Comparison of ENCODE assay signal across 15 cellular contexts in genomic region chr4:74114234-74114633, GRCh38. TPM values are rescaled to one million over a fixed set of nuclear protein-coding genes. Genes with fewer than 3 reads are reported as not detected.
DNase-seq lines count a peak whose midpoint lies in the region; ATAC-seq, FAIRE-seq and TF ChIP-seq lines count a peak whose summit lies in the region.
"Had no signal": no experiment of that assay in that cellular context is flagged by ENCODE, and none has a peak within 500 bp of the region (broad histone marks: within the 10 kb centered on the region; RNA-seq: fewer than 3 reads in every experiment).

No MANE protein-coding gene starts in this region.

- H3K27ac Mint-ChIP-seq in T-helper 2 cell treated with Interferon-gamma antibody and Interleukin-4, amounts not matched to agents 5 μg/mL and 100 μg/mL, for 36 hours = no peak overlapping the region
- H3K27ac Mint-ChIP-seq: nephron had no signal

- peak; percentile 39 for ATAC-seq in RWPE2 (ENCODE audit: low read depth)
- ATAC-seq: heart left ventricle, left ventricle myocardium superior had no signal

- H3K9me3 Mint-ChIP-seq in T-helper 2 cell treated with Interferon-gamma antibody and Interleukin-4, amounts not matched to agents 5 μg/mL and 100 μg/mL, for 36 hours = no peaks in the 10 kb centered on the region
- H3K9me3 Mint-ChIP-seq: nephron had no signal

- H3K36me3 ChIP-seq in RWPE2 (ENCODE audit: low read depth) (0 out of 2 replicates have a peak, but pooled peaks cover 17% of the 10 kb centered on the region), small intestine (ENCODE audit: control insufficient read depth in 2 of 2, insufficient read depth in 2 of 2, low read length in 2 of 2) (no peaks in the 10 kb centered on the region)
- H3K36me3 ChIP-seq: heart left ventricle had no signal

- no peaks in the 10 kb centered on the region for H3K27me3 ChIP-seq in RWPE2 (ENCODE audit: insufficient read depth, poor library complexity, severe bottlenecking)
- no peaks in the 10 kb centered on the region for H3K27me3 ChIP-seq in small intestine (ENCODE audit: control insufficient read depth in 2 of 2, insufficient read depth in 2 of 2, low read length in 2 of 2)
- H3K27me3 ChIP-seq: heart left ventricle had no signal

- H3K9me3 ChIP-seq in RWPE2 (ENCODE audit: severe bottlenecking) = no peaks in the 10 kb centered on the region
- no peaks in the 10 kb centered on the region for H3K9me3 ChIP-seq in small intestine (ENCODE audit: control insufficient read depth, low read depth)
- H3K9me3 ChIP-seq: heart left ventricle had no signal

- H3K36me3 Mint-ChIP-seq in T-helper 2 cell treated with Interferon-gamma antibody and Interleukin-4, amounts not matched to agents 5 μg/mL and 100 μg/mL, for 36 hours (ENCODE audit: low read depth) = no peaks in the 10 kb centered on the region

- no peak overlapping the region for H3K4me3 Mint-ChIP-seq in T-helper 2 cell treated with Interferon-gamma antibody and Interleukin-4, amounts not matched to agents 5 μg/mL and 100 μg/mL, for 36 hours
- H3K4me3 Mint-ChIP-seq: nephron had no signal

- no peak for FAIRE-seq in small intestine (lab: Jason Lieb, UNC)

- peak overlapping the region; percentile 100 for H3K27ac ChIP-seq in RWPE2 (ENCODE audit: poor library complexity, severe bottlenecking)
- peak overlapping the region; percentile 99 for H3K27ac ChIP-seq in epithelial cell of prostate
- no peak overlapping the region for H3K27ac ChIP-seq in small intestine (ENCODE audit: low read depth in 1 of 2, low read length in 1 of 2)
- H3K27ac ChIP-seq: heart left ventricle had no signal

- H3K4me3 ChIP-seq in RWPE2 (ENCODE audit: severe bottlenecking) (peak overlapping the region; percentile 15), small intestine (ENCODE audit: low read depth in 1 of 2, low read length in 2 of 2) (no peak overlapping the region)
- H3K4me3 ChIP-seq: heart left ventricle had no signal

- H3K4me1 Mint-ChIP-seq in T-helper 2 cell treated with Interferon-gamma antibody and Interleukin-4, amounts not matched to agents 5 μg/mL and 100 μg/mL, for 36 hours (ENCODE audit: low read depth) = no peaks in the 10 kb centered on the region

- peaks cover 3% of the 10 kb centered on the region for H3K27me3 Mint-ChIP-seq in T-helper 2 cell treated with Interferon-gamma antibody and Interleukin-4, amounts not matched to agents 5 μg/mL and 100 μg/mL, for 36 hours (ENCODE audit: low read depth)

- H3K4me1 ChIP-seq in RWPE2 (ENCODE audit: insufficient read depth, poor library complexity, severe bottlenecking) (peaks cover 87% of the 10 kb centered on the region), small intestine (ENCODE audit: control insufficient read depth in 2 of 2, insufficient read depth in 1 of 2, low read depth in 1 of 2, low read length in 1 of 2) (peaks cover under 1 to 11% of the 10 kb centered on the region in 2 donors)

- 93 to 100% (median 95%) methylated on average over 1 of the region's 1 CpG for WGBS in small intestine, 3 donors

- no peak for TF ChIP-seq CTCF in RWPE2 (IDR thresholded peaks at IDR 0.05; ENCODE audit: poor library complexity, severe bottlenecking)

- peak; percentile 46 for DNase-seq in Daoy (ENCODE audit: low read depth)
- no peak for DNase-seq in RWPE2 (ENCODE audit: low spot score)
- DNase-seq in epithelial cell of prostate (ENCODE audit: low read depth, low spot score) = peak; percentile 60
- peak; percentile 80 for DNase-seq in non-pigmented ciliary epithelial cell (ENCODE audit: low read depth)
- no peak for DNase-seq in small intestine
- no peak for DNase-seq in activated CD8-positive, alpha-beta memory T cell treated with anti-CD3 and anti-CD28 coated beads for 24 hours
- no peak for DNase-seq in NCI-H524 (lab: John Stamatoyannopoulos, UW)
- no peak for DNase-seq in T-helper 2 cell treated with Interferon-gamma antibody and Interleukin-4, amounts not matched to agents 5 μg/mL and 100 μg/mL, for 36 hours (ENCODE audit: low spot score)
- DNase-seq: activated naive CD4-positive, alpha-beta T cell; heart left ventricle; left ventricle myocardium superior; NCI-H1436; NCI-H526; Right ventricle myocardium superior had no signal

RNA-seq across cellular contexts. Expression of gene CXCL2, which starts 15.2 kb away (rescaled TPM):
- total RNA-seq in Daoy (2014; rRNA removed; shearing (Covaris generic)) = 1.0 and 1.1 TPM in 2 replicates
- polyA plus RNA-seq in small intestine = 10 to 100 TPM in 1 of 3 donors, 1 to 10 TPM in 2; 1.1 to 24.4 (median 3.8) TPM

RNA-seq across cellular contexts. Expression of gene MTHFD2L, which starts 43.7 kb away (rescaled TPM):
- 7.9 and 16.3 TPM in 2 replicates for total RNA-seq in Daoy (2014; rRNA removed; shearing (Covaris generic))
- polyA plus RNA-seq in small intestine = 1 to 10 TPM; 4.1 to 6.7 (median 6.5) TPM

Comparison
In these comparisons a context has a peak if more than half of its experiments do, and no peak if none do; other contexts are left out.
1. DNase-seq: peak in Daoy (single experiment), epithelial cell of prostate (single experiment) and non-pigmented ciliary epithelial cell (single experiment); none in RWPE2 (single experiment), small intestine (single experiment), activated CD8-positive, alpha-beta memory T cell treated with anti-CD3 and anti-CD28 coated beads for 24 hours (single experiment), NCI-H524 (0 of 2) and T-helper 2 cell treated with Interferon-gamma antibody and Interleukin-4, amounts not matched to agents 5 μg/mL and 100 μg/mL, for 36 hours (single experiment).
2. H3K27ac ChIP-seq: peak in RWPE2 (single experiment) and epithelial cell of prostate (single experiment); none in small intestine (0 of 2).